ENCODE assay signal across 8 cellular contexts in genomic region chr16:27238016-27238587, GRCh38. TPM values are rescaled to one million over a fixed set of nuclear protein-coding genes. Genes with fewer than 3 reads are reported as not detected.
A peak's percentile ranks its signal among the peaks of the same experiment; 100 is the strongest.
DNase-seq lines count a peak whose midpoint lies in the region; ATAC-seq and TF ChIP-seq lines count a peak whose summit lies in the region.

No MANE protein-coding gene starts in this region.

- no peaks in the 10 kb centered on the region for H3K9me3 ChIP-seq in Loucy (ENCODE audit: insufficient read depth, low read depth, low read length)
- H3K9me3 ChIP-seq in body of pancreas, result no peaks in the 10 kb centered on the region

- TF ChIP-seq CTCF in Loucy (conservative IDR thresholded peaks at IDR 0.05; ENCODE audit: low read length), result no peak
- TF ChIP-seq CTCF in body of pancreas (IDR thresholded peaks at IDR 0.05), result no peak
- no peak for TF ChIP-seq CTCF in nephron (IDR thresholded peaks at IDR 0.05; ENCODE audit: unreplicated experiment in 3 of 3)

- H3K9ac ChIP-seq in Loucy (ENCODE audit: low read depth, low read length, poor library complexity, severe bottlenecking), result peak overlapping the region; percentile 67

- H2AFZ ChIP-seq in Loucy (ENCODE audit: low read length), result peak overlapping the region; percentile 67; the same call in 1 of the 2 replicates

- H3K36me3 ChIP-seq in Loucy (ENCODE audit: insufficient read depth, low read length), result no peaks in the 10 kb centered on the region
- peaks cover 0 to 3% of the 10 kb centered on the region in 2 donors for H3K36me3 ChIP-seq in body of pancreas (replicated peaks in 1 of 2; ENCODE audit: insufficient read depth in 1 of 2, low read depth in 2 of 2)

- H3K4me1 ChIP-seq in Loucy (ENCODE audit: insufficient read depth, low read length, poor library complexity, severe bottlenecking) (peaks cover 61% of the 10 kb centered on the region), body of pancreas (peaks cover 40% of the 10 kb centered on the region)

- H3K4me1 Mint-ChIP-seq in nephron, result peaks cover 54% of the 10 kb centered on the region

- H3K9me2 ChIP-seq in Loucy (replicated peaks; ENCODE audit: low read depth, low read length), result no peaks in the 10 kb centered on the region

- H3K27me3 ChIP-seq in Loucy (ENCODE audit: insufficient read depth, low read length, poor library complexity, severe bottlenecking) (no peaks in the 10 kb centered on the region), body of pancreas (no peaks in the 10 kb centered on the region)

- intact Hi-C loops in body of pancreas (cut with DNase I), result loop anchor here (10.0 kb wide), 2 partner anchors 77 to 137 kb away; partner anchors contain the start of gene IL4R

- H4K20me1 ChIP-seq in Loucy (ENCODE audit: insufficient read depth, low read length, poor library complexity, severe bottlenecking), result no peaks in the 10 kb centered on the region

- H3K36me3 Mint-ChIP-seq in nephron (ENCODE audit: low read depth), result no peaks in the 10 kb centered on the region

- peak; percentile 52 for DNase-seq in activated naive CD4-positive, alpha-beta T cell treated with Interleukin-2 at 50 U/mL for 16 hours
- no peak for DNase-seq in activated naive CD4-positive, alpha-beta T cell (lab: John Stamatoyannopoulos, UW)
- no peak for DNase-seq in body of pancreas
- DNase-seq in occipital lobe (lab: John Stamatoyannopoulos, UW), result no peak
- no peak for DNase-seq in NCI-H446 (lab: John Stamatoyannopoulos, UW)

- ATAC-seq in body of pancreas (no peak), GM19328 (IDR thresholded peaks at IDR 0.05; ENCODE audit: unreplicated experiment) (no peak)

- H3K9me3 Mint-ChIP-seq in nephron, result no peaks in the 10 kb centered on the region

- peak overlapping the region in 1 of 3 experiments; percentile 7 for H3K4me3 Mint-ChIP-seq in nephron

- H3K27ac ChIP-seq in body of pancreas, result peak overlapping the region; percentile 13 to 79 (median 58)

- WGBS in body of pancreas, 2 donors, result 68 to 78% methylated on average over 16 of the region's 16 CpGs

- H3K4me2 ChIP-seq in Loucy (ENCODE audit: low read depth, low read length, poor library complexity, severe bottlenecking), result peak overlapping the region; percentile 63

- H3K27ac Mint-ChIP-seq in nephron, result peak overlapping the region; percentile 55 to 70 (median 56)

- no peak for TF ChIP-seq POLR2A in body of pancreas (IDR thresholded peaks at IDR 0.05)

- H3K4me3 ChIP-seq in Loucy (ENCODE audit: low read length, poor library complexity, severe bottlenecking), result no peak overlapping the region
- no peak overlapping the region for H3K4me3 ChIP-seq in body of pancreas

- peaks cover 3% of the 10 kb centered on the region; the same call in 1 of the 2 replicates for H3K79me2 ChIP-seq in Loucy (ENCODE audit: insufficient read depth, low read length)

- no peaks in the 10 kb centered on the region for H3K27me3 Mint-ChIP-seq in nephron (ENCODE audit: low read depth)

- peaks cover 7% of the 10 kb centered on the region; the same call in 1 of the 2 replicates for H3F3A ChIP-seq in Loucy (ENCODE audit: low read depth)

RNA-seq across cellular contexts. Expression of gene NSMCE1, which starts 30.5 kb away (rescaled TPM):
- 10 to 100 TPM; 20.1 to 29.1 TPM for total RNA-seq in body of pancreas
- total RNA-seq in occipital lobe, result 26.4 TPM

RNA-seq across cellular contexts. Expression of gene KDM8, which starts 34.8 kb away (rescaled TPM):
- total RNA-seq in body of pancreas (10 to 100 TPM in 1 of 2 donors, 1 to 10 TPM in 1; 6.0 to 18.5 TPM), occipital lobe (1.9 TPM)
